Comparison of ENCODE assay signal across 1 cellular context in the genomic region with DNA sequence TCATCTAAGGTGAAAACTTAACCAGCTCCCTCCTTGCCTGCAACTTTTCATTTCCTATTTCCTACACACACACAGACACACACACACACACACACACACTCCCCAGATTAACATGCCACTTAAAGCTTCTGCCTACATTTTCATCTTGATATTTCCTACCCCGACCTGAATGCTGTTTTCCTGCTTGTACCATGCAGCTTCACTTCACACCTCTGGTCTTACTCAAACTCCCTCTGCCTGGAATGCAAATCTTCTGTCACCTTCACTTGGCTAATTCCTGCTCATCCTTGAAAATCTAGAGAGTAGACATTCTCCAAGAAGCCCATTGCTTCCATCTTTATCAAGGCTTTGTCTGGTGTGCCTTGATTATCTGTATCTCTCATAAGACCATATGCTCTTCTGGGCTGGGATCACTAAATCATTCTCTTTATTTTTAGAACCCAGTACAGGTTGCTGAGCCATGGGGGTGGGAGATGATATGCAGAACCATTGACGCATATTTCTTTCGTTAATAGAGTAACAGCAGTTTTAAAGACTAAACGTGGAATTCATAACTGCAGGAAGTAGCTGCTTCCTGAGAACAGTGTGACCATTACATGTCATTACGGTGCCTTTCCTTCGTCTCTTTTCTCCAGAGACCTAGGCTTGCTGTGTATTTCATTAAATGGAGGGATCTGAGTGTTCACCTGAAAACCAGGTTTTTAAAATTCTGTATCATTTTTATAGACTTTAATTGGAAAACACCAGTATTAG.
TF ChIP-seq lines count a peak whose summit lies in the region.

No MANE protein-coding gene starts in this region.

TF ChIP-seq in GM23338, 12 proteins besides CTCF, POLR2A, EP300 and RAD21 (continued from another document):
- TF ChIP-seq, protein P1, sequence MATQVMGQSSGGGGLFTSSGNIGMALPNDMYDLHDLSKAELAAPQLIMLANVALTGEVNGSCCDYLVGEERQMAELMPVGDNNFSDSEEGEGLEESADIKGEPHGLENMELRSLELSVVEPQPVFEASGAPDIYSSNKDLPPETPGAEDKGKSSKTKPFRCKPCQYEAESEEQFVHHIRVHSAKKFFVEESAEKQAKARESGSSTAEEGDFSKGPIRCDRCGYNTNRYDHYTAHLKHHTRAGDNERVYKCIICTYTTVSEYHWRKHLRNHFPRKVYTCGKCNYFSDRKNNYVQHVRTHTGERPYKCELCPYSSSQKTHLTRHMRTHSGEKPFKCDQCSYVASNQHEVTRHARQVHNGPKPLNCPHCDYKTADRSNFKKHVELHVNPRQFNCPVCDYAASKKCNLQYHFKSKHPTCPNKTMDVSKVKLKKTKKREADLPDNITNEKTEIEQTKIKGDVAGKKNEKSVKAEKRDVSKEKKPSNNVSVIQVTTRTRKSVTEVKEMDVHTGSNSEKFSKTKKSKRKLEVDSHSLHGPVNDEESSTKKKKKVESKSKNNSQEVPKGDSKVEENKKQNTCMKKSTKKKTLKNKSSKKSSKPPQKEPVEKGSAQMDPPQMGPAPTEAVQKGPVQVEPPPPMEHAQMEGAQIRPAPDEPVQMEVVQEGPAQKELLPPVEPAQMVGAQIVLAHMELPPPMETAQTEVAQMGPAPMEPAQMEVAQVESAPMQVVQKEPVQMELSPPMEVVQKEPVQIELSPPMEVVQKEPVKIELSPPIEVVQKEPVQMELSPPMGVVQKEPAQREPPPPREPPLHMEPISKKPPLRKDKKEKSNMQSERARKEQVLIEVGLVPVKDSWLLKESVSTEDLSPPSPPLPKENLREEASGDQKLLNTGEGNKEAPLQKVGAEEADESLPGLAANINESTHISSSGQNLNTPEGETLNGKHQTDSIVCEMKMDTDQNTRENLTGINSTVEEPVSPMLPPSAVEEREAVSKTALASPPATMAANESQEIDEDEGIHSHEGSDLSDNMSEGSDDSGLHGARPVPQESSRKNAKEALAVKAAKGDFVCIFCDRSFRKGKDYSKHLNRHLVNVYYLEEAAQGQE (IDR thresholded peaks at IDR 0.05; ENCODE audit: unreplicated experiment) = no peak
- TF ChIP-seq STAT1 (IDR thresholded peaks at IDR 0.05; ENCODE audit: unreplicated experiment) (no peak), POLR2AphosphoS5 (IDR thresholded peaks at IDR 0.05; ENCODE audit: low read depth) (no peak), CREB1 (CRISPR knock-in tag; IDR thresholded peaks at IDR 0.05; ENCODE audit: low read depth) (no peak), JUNB (IDR thresholded peaks at IDR 0.05; ENCODE audit: unreplicated experiment) (no peak), ZNF331 (CRISPR knock-in tag; IDR thresholded peaks at IDR 0.05; ENCODE audit: low read depth) (no peak)
- TF ChIP-seq, protein P2, sequence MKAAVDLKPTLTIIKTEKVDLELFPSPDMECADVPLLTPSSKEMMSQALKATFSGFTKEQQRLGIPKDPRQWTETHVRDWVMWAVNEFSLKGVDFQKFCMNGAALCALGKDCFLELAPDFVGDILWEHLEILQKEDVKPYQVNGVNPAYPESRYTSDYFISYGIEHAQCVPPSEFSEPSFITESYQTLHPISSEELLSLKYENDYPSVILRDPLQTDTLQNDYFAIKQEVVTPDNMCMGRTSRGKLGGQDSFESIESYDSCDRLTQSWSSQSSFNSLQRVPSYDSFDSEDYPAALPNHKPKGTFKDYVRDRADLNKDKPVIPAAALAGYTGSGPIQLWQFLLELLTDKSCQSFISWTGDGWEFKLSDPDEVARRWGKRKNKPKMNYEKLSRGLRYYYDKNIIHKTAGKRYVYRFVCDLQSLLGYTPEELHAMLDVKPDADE (IDR thresholded peaks at IDR 0.05) = no peak
